8 cellular contexts compared by ENCODE assay signal in genomic region chr13:112710855-112711527, GRCh38. TPM values are rescaled to one million over a fixed set of nuclear protein-coding genes. Genes with fewer than 3 reads are reported as not detected.
DNase-seq lines count a peak whose midpoint lies in the region; ATAC-seq and TF ChIP-seq lines count a peak whose summit lies in the region.

No MANE protein-coding gene starts in this region.

- H3K9me3 Mint-ChIP-seq in nephron = peaks cover 13% of the 10 kb centered on the region
- H3K9me3 Mint-ChIP-seq in activated T-cell treated with anti-CD3 and anti-CD28 coated beads, Interleukin-2, amount 50 U/mL, for 72 hours = no peaks in the 10 kb centered on the region

- peak overlapping the region; percentile 95 to 97 (median 96) for H3K27ac Mint-ChIP-seq in nephron
- no peak overlapping the region for H3K27ac Mint-ChIP-seq in activated T-cell treated with anti-CD3 and anti-CD28 coated beads, Interleukin-2, amount 50 U/mL, for 72 hours

- H3K27ac ChIP-seq in SJCRH30 = no peak overlapping the region
- peak overlapping the region; percentile 73 to 91 (median 82) for H3K27ac ChIP-seq in esophagus muscularis mucosa (replicated peaks in 1 of 4)
- H3K27ac ChIP-seq in tibial nerve = peak overlapping the region; percentile 69 to 90 (median 80)

- H3K9me3 ChIP-seq in SJCRH30 (replicated peaks) (no peaks in the 10 kb centered on the region), esophagus muscularis mucosa (no peaks in the 10 kb centered on the region), tibial nerve (peaks cover 0 to 13% (median 0%) of the 10 kb centered on the region in 4 donors)

- no peak overlapping the region for H3K4me3 Mint-ChIP-seq in nephron
- H3K4me3 Mint-ChIP-seq in activated T-cell treated with anti-CD3 and anti-CD28 coated beads, Interleukin-2, amount 50 U/mL, for 72 hours = no peak overlapping the region

- peaks cover 14% of the 10 kb centered on the region for H3K36me3 Mint-ChIP-seq in nephron (ENCODE audit: low read depth)
- H3K36me3 Mint-ChIP-seq in activated T-cell treated with anti-CD3 and anti-CD28 coated beads, Interleukin-2, amount 50 U/mL, for 72 hours (ENCODE audit: insufficient read depth in 2 of 2) = no peaks in the 10 kb centered on the region

- H3K4me3 ChIP-seq in SJCRH30 (peak overlapping the region; percentile 37; the same call in 1 of the 2 replicates), esophagus muscularis mucosa (peak overlapping the region; percentile 32 to 46 (median 34)), tibial nerve (peak overlapping the region in 1 of 4 donors; percentile 29)

- intact Hi-C loops in esophagus muscularis mucosa (cut with DNase I) = no loop called here

- no peak for ATAC-seq in activated T-cell treated with anti-CD3 and anti-CD28 coated beads, Interleukin-2, amount 50 U/mL, for 72 hours (replicated peaks in 1 of 2)

- H3K27me3 Mint-ChIP-seq in nephron (ENCODE audit: low read depth) = peaks cover 6% of the 10 kb centered on the region
- H3K27me3 Mint-ChIP-seq in activated T-cell treated with anti-CD3 and anti-CD28 coated beads, Interleukin-2, amount 50 U/mL, for 72 hours (ENCODE audit: low read depth) = no peaks in the 10 kb centered on the region

- H3K27me3 ChIP-seq in SJCRH30 (no peaks in the 10 kb centered on the region), esophagus muscularis mucosa (no peaks in the 10 kb centered on the region), tibial nerve (no peaks in the 10 kb centered on the region)

- 83% methylated on average over 19 of the region's 22 CpGs for WGBS in esophagus muscularis mucosa
- 79 to 81% methylated on average over 21 to 22 of the region's 22 CpGs for WGBS in tibial nerve, 2 donors

- no peak for TF ChIP-seq CTCF in esophagus muscularis mucosa (IDR thresholded peaks at IDR 0.05)
- TF ChIP-seq CTCF in nephron (IDR thresholded peaks at IDR 0.05; ENCODE audit: unreplicated experiment in 3 of 3) = no peak
- TF ChIP-seq CTCF in tibial nerve (IDR thresholded peaks at IDR 0.05) = no peak

- peaks cover 49% of the 10 kb centered on the region for H3K4me1 Mint-ChIP-seq in nephron
- H3K4me1 Mint-ChIP-seq in activated T-cell treated with anti-CD3 and anti-CD28 coated beads, Interleukin-2, amount 50 U/mL, for 72 hours (ENCODE audit: low read depth) = peaks cover 22% of the 10 kb centered on the region

- no peaks in the 10 kb centered on the region for H3K36me3 ChIP-seq in SJCRH30
- H3K36me3 ChIP-seq in esophagus muscularis mucosa = no peaks in the 10 kb centered on the region
- peaks cover 0 to 12% (median 0%) of the 10 kb centered on the region in 3 donors for H3K36me3 ChIP-seq in tibial nerve

- no peak for TF ChIP-seq POLR2A in esophagus muscularis mucosa (IDR thresholded peaks at IDR 0.05; ENCODE audit: low read depth)
- TF ChIP-seq POLR2A in tibial nerve (IDR thresholded peaks at IDR 0.05) = no peak

- H3K4me1 ChIP-seq in SJCRH30 (peaks cover 6% of the 10 kb centered on the region), esophagus muscularis mucosa (peaks cover 34 to 40% (median 37%) of the 10 kb centered on the region in 4 donors), tibial nerve (peaks cover 0 to 32% (median 19%) of the 10 kb centered on the region in 4 donors)

- DNase-seq in SJCRH30 = no peak
- DNase-seq in esophagus muscularis mucosa (ENCODE audit: extremely low spot score) = no peak
- DNase-seq in tibial nerve (ENCODE audit: low spot score in 2 of 2) = peak in 1 of 2 donors; percentile 52
- DNase-seq in NCI-H446 treated with DMSO at 0.1 percent for 48 hours (lab: John Stamatoyannopoulos, UW) = no peak
- DNase-seq in H4 (ENCODE audit: low spot score) = no peak
- DNase-seq in activated T-cell treated with anti-CD3 and anti-CD28 coated beads, Interleukin-2, amount 50 U/mL, for 72 hours = no peak
- DNase-seq in NCI-H1105 (lab: John Stamatoyannopoulos, UW) = no peak

- TF ChIP-seq EP300 in esophagus muscularis mucosa (IDR thresholded peaks at IDR 0.05) (no peak), tibial nerve (IDR thresholded peaks at IDR 0.05) (no peak)

RNA-seq across cellular contexts. Expression of gene ATP11A, which starts 21.2 kb away (rescaled TPM):
- 13.1 and 14.2 TPM in 2 replicates for total RNA-seq in SJCRH30 (2014; rRNA removed; shearing (Covaris generic))
- total RNA-seq in esophagus muscularis mucosa (10 to 100 TPM; 11.2 to 27.8 (median 14.3) TPM), tibial nerve (10 to 100 TPM; 24.7 to 61.5 (median 35.0) TPM)
- 3.0 and 3.2 TPM in 2 replicates for total RNA-seq in H4 (2014; rRNA removed; shearing (Covaris generic))
- total RNA-seq in activated T-cell treated with anti-CD3 and anti-CD28 coated beads, Interleukin-2, amount 50 U/mL, for 72 hours = 10 to 100 TPM; 33.8 to 41.0 TPM
